In the genomic region with DNA sequence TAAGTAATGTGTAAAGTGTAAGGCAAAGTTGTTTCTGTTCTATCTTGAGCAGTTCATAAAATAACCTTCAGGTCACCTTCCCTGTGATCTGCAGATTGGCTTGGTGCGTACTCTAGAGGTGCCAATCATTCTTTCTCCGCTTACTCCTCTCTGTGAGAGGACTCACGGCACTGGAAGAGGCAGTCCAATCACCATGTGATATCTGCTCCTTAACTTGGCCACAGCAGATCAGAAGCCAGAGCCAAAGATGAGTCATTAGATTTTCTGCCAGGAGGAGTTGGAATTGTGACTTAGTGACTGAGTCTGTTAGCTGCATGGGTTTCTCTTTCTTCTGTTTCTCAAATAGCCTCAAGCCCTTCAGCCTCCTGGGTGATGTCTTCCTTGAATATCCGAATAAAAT, we compare ENCODE assay signal across 10 cellular contexts.
DNase-seq lines count a peak whose midpoint lies in the region; ATAC-seq and TF ChIP-seq lines count a peak whose summit lies in the region.
"Had no signal": no experiment of that assay in that cellular context is flagged by ENCODE, and none has a peak within 500 bp of the region (broad histone marks: within the 10 kb centered on the region; RNA-seq: fewer than 3 reads in every experiment).

No MANE protein-coding gene starts in this region.

- intact Hi-C loops in mucosa of descending colon (cut with DNase I, micrococcal nuclease): no loop called here

- H3K4me3 ChIP-seq in MG63 (no peak overlapping the region), coronary artery (peak overlapping the region; percentile 45), mucosa of descending colon (no peak overlapping the region)

- no peaks in the 10 kb centered on the region for H3K27me3 ChIP-seq in MG63

- H3K36me3 ChIP-seq in MG63: no peaks in the 10 kb centered on the region
- H3K36me3 ChIP-seq in mucosa of descending colon (ENCODE audit: low read depth): no peaks in the 10 kb centered on the region

- no peaks in the 10 kb centered on the region for H3K9me3 ChIP-seq in MG63
- H3K9me3 ChIP-seq in mucosa of descending colon: no peaks in the 10 kb centered on the region

- H3K27ac ChIP-seq in coronary artery: peak overlapping the region in 1 of 2 donors; percentile 45

- peak; percentile 75 for DNase-seq in AG08396 (ENCODE audit: low spot score)
- peak; percentile 81 for DNase-seq in MG63
- DNase-seq in coronary artery (ENCODE audit: low spot score): no peak
- peak in 1 of 3 donors; percentile 41 for DNase-seq in mucosa of descending colon
- no peak for DNase-seq in cortex of kidney (lab: John Stamatoyannopoulos, UW)
- DNase-seq in NCI-H1436 treated with DMSO at 0.1 percent for 48 hours (lab: John Stamatoyannopoulos, UW): no peak
- DNase-seq in SHP77 treated with DMSO at 0.1 percent for 48 hours (lab: John Stamatoyannopoulos, UW): no peak
- no peak for DNase-seq in activated CD4-positive, alpha-beta T cell treated with anti-CD3 and anti-CD28 coated beads, Interleukin-2, amount 50 U/mL, for 1 hour
- DNase-seq: CD4-positive, alpha-beta memory T cell; NCI-H2171 treated with DMSO at 0.1 percent for 48 hours had no signal

- no peaks in the 10 kb centered on the region for H3K4me1 ChIP-seq in mucosa of descending colon (ENCODE audit: low read depth)

- TF ChIP-seq CTCF in coronary artery (IDR thresholded peaks at IDR 0.05): no peak
- TF ChIP-seq CTCF in mucosa of descending colon (IDR thresholded peaks at IDR 0.05): no peak

- ATAC-seq in mucosa of descending colon: peak; percentile 50

Comparison
In these comparisons a context has a peak if more than half of its experiments do, and no peak if none do; other contexts are left out.
1. DNase-seq: peak in AG08396 (single experiment) and MG63 (single experiment); none in coronary artery (single experiment), cortex of kidney (single experiment), NCI-H1436 treated with DMSO at 0.1 percent for 48 hours (single experiment), SHP77 treated with DMSO at 0.1 percent for 48 hours (single experiment) and activated CD4-positive, alpha-beta T cell treated with anti-CD3 and anti-CD28 coated beads, Interleukin-2, amount 50 U/mL, for 1 hour (single experiment).